16 cellular contexts compared by ENCODE assay signal in genomic region chr17:72318131-72318530, GRCh38.
"Had no signal": no experiment of that assay in that cellular context is flagged by ENCODE, and none has a peak within 500 bp of the region (broad histone marks: within the 10 kb centered on the region; RNA-seq: fewer than 3 reads in every experiment).

No MANE protein-coding gene starts in this region.

- DNase-seq: activated CD4-positive, alpha-beta T cell treated with anti-CD3 and anti-CD28 coated beads, Interleukin-2, amount 10 ng/mL, durations not matched to agents 7 days and 5 days; activated CD4-positive, CD25-positive, alpha-beta regulatory T cell; activated CD8-positive, alpha-beta memory T cell treated with anti-CD3 and anti-CD28 coated beads for 24 hours; activated T-cell treated with anti-CD3 and anti-CD28 coated beads for 4 hours; effector memory CD8-positive, alpha-beta T cell; kidney; left ventricle myocardium superior; mesendoderm; stimulated activated CD4-positive, alpha-beta T cell treated with anti-CD3 and anti-CD28 coated beads, Interleukin-4, amount 100 ng/mL, for 1 hour; stimulated activated CD8-positive, alpha-beta memory T cell treated with anti-CD3 and anti-CD28 coated beads, Interleukin-4, amount 100 ng/mL, for 48 hours; stimulated activated naive CD8-positive, alpha-beta T cell treated with anti-CD3 and anti-CD28 coated beads, Interleukin-15, Interleukin-2, amounts not matched to agents 100 U/mL and 50 U/mL, for 24 hours had no signal

- H3K36me3 Mint-ChIP-seq: activated naive CD4-positive, alpha-beta T cell treated with anti-CD3 and anti-CD28 coated beads, Interleukin-2, amount 50 U/mL, for 24 hours had no signal

- H3K9me3 Mint-ChIP-seq: activated CD4-positive, alpha-beta T cell treated with anti-CD3 and anti-CD28 coated beads, Interleukin-2, amount 10 ng/mL, durations not matched to agents 7 days and 5 days; activated naive CD4-positive, alpha-beta T cell treated with anti-CD3 and anti-CD28 coated beads, Interleukin-2, amount 50 U/mL, for 24 hours had no signal

- H2AFZ ChIP-seq: hepatocyte had no signal

- H3K4me1 Mint-ChIP-seq: activated CD4-positive, alpha-beta T cell treated with anti-CD3 and anti-CD28 coated beads, Interleukin-2, amount 10 ng/mL, durations not matched to agents 7 days and 5 days; activated naive CD4-positive, alpha-beta T cell treated with anti-CD3 and anti-CD28 coated beads, Interleukin-2, amount 50 U/mL, for 24 hours; central memory CD8-positive, alpha-beta T cell; nephron had no signal

- H3K27me3 Mint-ChIP-seq: activated CD4-positive, alpha-beta T cell treated with anti-CD3 and anti-CD28 coated beads, Interleukin-2, amount 10 ng/mL, durations not matched to agents 7 days and 5 days; dendritic cell treated with granulocyte-macrophage colony-stimulating factor and Interleukin-4, amounts not matched to agents 40 ng/mL and 50 ng/mL, for 4 days had no signal

- H3K4me3 Mint-ChIP-seq: activated CD4-positive, alpha-beta T cell treated with anti-CD3 and anti-CD28 coated beads, Interleukin-2, amount 10 ng/mL, durations not matched to agents 7 days and 5 days; activated naive CD4-positive, alpha-beta T cell treated with anti-CD3 and anti-CD28 coated beads, Interleukin-2, amount 50 U/mL, for 24 hours; central memory CD8-positive, alpha-beta T cell; dendritic cell treated with granulocyte-macrophage colony-stimulating factor and Interleukin-4, amounts not matched to agents 40 ng/mL and 50 ng/mL, for 4 days; effector memory CD8-positive, alpha-beta T cell; nephron had no signal

- H3K27me3 ChIP-seq: hepatocyte had no signal

- ATAC-seq: effector memory CD8-positive, alpha-beta T cell; left ventricle myocardium superior; stimulated activated naive CD8-positive, alpha-beta T cell treated with anti-CD3 and anti-CD28 coated beads, Interleukin-15, Interleukin-2, amounts not matched to agents 100 U/mL and 50 U/mL, for 24 hours had no signal

- H3K79me2 ChIP-seq: hepatocyte had no signal

- H3K4me2 ChIP-seq: hepatocyte had no signal

- H3K27ac Mint-ChIP-seq: activated CD4-positive, alpha-beta T cell treated with anti-CD3 and anti-CD28 coated beads, Interleukin-2, amount 10 ng/mL, durations not matched to agents 7 days and 5 days; activated naive CD4-positive, alpha-beta T cell treated with anti-CD3 and anti-CD28 coated beads, Interleukin-2, amount 50 U/mL, for 24 hours; dendritic cell treated with granulocyte-macrophage colony-stimulating factor and Interleukin-4, amounts not matched to agents 40 ng/mL and 50 ng/mL, for 4 days; effector memory CD8-positive, alpha-beta T cell had no signal

- H3K27ac ChIP-seq: hepatocyte had no signal

- H3K4me3 ChIP-seq: hepatocyte had no signal
